ENCODE assay signal across 10 cellular contexts in the genomic region with DNA sequence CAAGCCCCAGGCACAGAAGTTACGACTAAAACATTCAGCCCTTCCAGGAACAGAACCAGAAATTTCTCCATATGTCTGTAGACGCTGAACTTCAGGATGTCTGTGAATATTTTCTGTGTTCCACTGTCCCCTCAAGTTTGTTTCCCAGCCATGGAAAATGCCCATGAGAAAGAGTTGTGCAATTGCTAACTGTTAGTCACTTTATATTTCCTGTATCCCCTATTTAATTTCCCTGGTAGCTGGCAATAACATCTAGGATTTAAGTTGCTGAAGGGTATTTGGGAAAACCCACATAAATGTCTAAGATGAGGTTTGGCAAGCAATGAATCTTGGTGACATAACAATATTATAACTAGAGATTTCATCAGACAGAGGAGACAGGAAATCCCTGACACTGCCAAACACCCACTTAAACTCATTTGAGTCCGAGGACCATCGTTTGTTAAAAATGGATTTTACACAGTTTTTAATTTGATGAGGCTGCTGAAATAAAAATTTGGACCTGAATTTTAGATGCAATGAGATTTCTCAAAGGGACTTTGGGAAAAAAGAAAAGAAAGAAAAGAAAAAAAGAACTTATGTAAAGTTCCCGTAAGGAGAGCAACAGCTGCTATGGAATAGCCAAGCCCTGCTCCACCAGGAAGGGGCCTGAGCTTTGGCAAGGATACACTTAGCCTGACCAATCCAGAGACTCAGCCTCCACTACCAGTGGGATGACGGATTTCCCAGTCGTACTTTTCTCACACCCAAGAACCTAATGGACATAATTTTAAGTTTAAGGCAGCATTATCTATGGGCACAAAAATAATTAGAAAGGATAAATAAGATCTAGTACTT. TPM values are rescaled to one million over a fixed set of nuclear protein-coding genes. Genes with fewer than 3 reads are reported as not detected.
DNase-seq lines count a peak whose midpoint lies in the region; ATAC-seq and TF ChIP-seq lines count a peak whose summit lies in the region.
"Had no signal": no experiment of that assay in that cellular context is flagged by ENCODE, and none has a peak within 500 bp of the region (broad histone marks: within the 10 kb centered on the region; RNA-seq: fewer than 3 reads in every experiment).

No MANE protein-coding gene starts in this region.

- no peaks in the 10 kb centered on the region for H3K79me2 ChIP-seq in PC-9 (ENCODE audit: low read depth)

- H3K27me3 ChIP-seq in PC-9 (ENCODE audit: insufficient read depth, low read depth) = no peaks in the 10 kb centered on the region
- no peaks in the 10 kb centered on the region for H3K27me3 ChIP-seq in prostate gland (replicated peaks; ENCODE audit: insufficient read depth)
- H3K27me3 ChIP-seq in H7 (ENCODE audit: control insufficient read depth, insufficient read depth, low read length) = no peaks in the 10 kb centered on the region

- intact Hi-C loops in PC-9 (cut with micrococcal nuclease; ENCODE audit: unreplicated experiment) (loop anchor here (2.0 kb wide), 1 partner anchor 49 kb away; no protein-coding TSS in a partner anchor), prostate gland (cut with DNase I) (no loop called here)

- H3K27ac ChIP-seq in PC-9 (peak overlapping the region; percentile 97), prostate gland (peak overlapping the region; percentile 18 to 29)

- POLR2A ChIA-PET in PC-9 (lab: Charles Lee; ENCODE audit: unreplicated experiment) = interaction anchor here (0.7 kb wide), 1 partner anchor 12 kb away, joined by 5 read pairs; no protein-coding TSS in a partner anchor

- H3K9me3 ChIP-seq in PC-9 (ENCODE audit: insufficient read depth, low read depth) (no peaks in the 10 kb centered on the region), prostate gland (no peaks in the 10 kb centered on the region)

- H3K4me3 ChIP-seq in PC-9 (no peak overlapping the region; the same call in 1 of the 2 replicates), prostate gland (no peak overlapping the region), H7 (ENCODE audit: insufficient read depth, low read depth, low read length) (no peak overlapping the region)

- BruUV-seq in PC-9 (replicated peaks; lab: Mats Ljungman, UMichigan) = no TSS peak

- H3F3A ChIP-seq in PC-9 (ENCODE audit: insufficient read depth, low read depth) = peaks cover 28% of the 10 kb centered on the region

- TF ChIP-seq POLR2A in prostate gland (IDR thresholded peaks at IDR 0.05) = no peak

- TF ChIP-seq CTCF in PC-9 (conservative IDR thresholded peaks at IDR 0.05) (no peak), prostate gland (IDR thresholded peaks at IDR 0.05) (no peak)

- WGBS in prostate gland = 21% methylated on average over 7 of the region's 7 CpGs

- no peaks in the 10 kb centered on the region for H4K20me1 ChIP-seq in PC-9 (ENCODE audit: insufficient read depth)

- DNase-seq in DMS 273 (lab: John Stamatoyannopoulos, UW; ENCODE audit: unreplicated experiment) = peak; percentile 55
- DNase-seq in PC-9 = peak in 1 of 2 experiments; percentile 90
- no peak for DNase-seq in prostate gland (ENCODE audit: low spot score)
- DNase-seq in H7 = no peak
- DNase-seq in NCI-H1417 treated with DMSO at 0.1 percent for 48 hours (lab: John Stamatoyannopoulos, UW) = no peak
- no peak for DNase-seq in KG1 (lab: John Stamatoyannopoulos, UW)
- DNase-seq: activated CD8-positive, alpha-beta memory T cell treated with anti-CD3 and anti-CD28 coated beads, Interleukin-2, amount 10 ng/mL, durations not matched to agents 7 days and 5 days; NCI-H2081 treated with DMSO at 0.1 percent for 48 hours had no signal

- CTCF ChIA-PET in PC-9 (lab: Charles Lee) = no interaction called here

- no peaks in the 10 kb centered on the region for H3K36me3 ChIP-seq in PC-9 (ENCODE audit: low read depth)
- H3K36me3 ChIP-seq in prostate gland = no peaks in the 10 kb centered on the region
- H3K36me3 ChIP-seq in H7 (replicated peaks; ENCODE audit: control insufficient read depth, insufficient read depth, low read length) = no peaks in the 10 kb centered on the region

- peak overlapping the region; percentile 59 for H3K4me2 ChIP-seq in PC-9

- peak; percentile 36 for ATAC-seq in esophagus mucosa
- ATAC-seq in HG03025 (IDR thresholded peaks at IDR 0.05; ENCODE audit: low FRiP score, unreplicated experiment) = no peak
- ATAC-seq: activated CD8-positive, alpha-beta memory T cell treated with anti-CD3 and anti-CD28 coated beads, Interleukin-2, amount 10 ng/mL, durations not matched to agents 7 days and 5 days had no signal

- H2AFZ ChIP-seq in PC-9 = no peak overlapping the region

- H3K4me1 ChIP-seq in PC-9 (replicated peaks; ENCODE audit: insufficient read depth) (peaks cover 47% of the 10 kb centered on the region), prostate gland (replicated peaks) (no peaks in the 10 kb centered on the region)

- no peaks in the 10 kb centered on the region for H3K9me2 ChIP-seq in PC-9 (ENCODE audit: insufficient read depth)

RNA-seq across cellular contexts. Expression of a gene that starts 21.8 kb away (rescaled TPM):
- total RNA-seq in PC-9 (2021) = 44.9 and 47.8 TPM in 2 replicates
- 25.4 TPM for total RNA-seq in esophagus mucosa
- 10 to 100 TPM; 58.1 to 60.4 TPM for total RNA-seq in prostate gland
- total RNA-seq in H7 (2014; rRNA removed; shearing (Covaris generic)) = 37.3 and 42.6 TPM in 2 replicates
